ENCODE assay signal across 17 cellular contexts in the genomic region with DNA sequence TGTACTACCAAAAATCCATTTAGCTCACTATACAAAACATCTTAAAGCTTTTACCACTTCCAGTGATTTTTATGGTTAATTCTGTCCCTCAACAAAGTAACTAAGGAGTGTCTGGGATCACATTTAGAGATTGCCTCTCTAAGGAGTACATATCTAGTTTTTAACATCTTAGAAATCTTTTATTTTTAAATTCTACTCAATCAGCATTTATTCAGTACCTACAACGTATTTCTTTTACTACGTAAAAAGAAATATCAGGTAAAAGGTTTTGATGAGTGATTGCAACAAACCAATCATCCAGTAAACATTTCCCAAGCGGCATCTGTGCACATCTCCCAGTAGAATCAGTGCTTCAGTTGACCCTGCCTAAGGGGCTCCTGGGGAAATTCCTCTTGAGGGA. TPM values are rescaled to one million over a fixed set of nuclear protein-coding genes. Genes with fewer than 3 reads are reported as not detected.
A peak's percentile ranks its signal among the peaks of the same experiment; 100 is the strongest.
DNase-seq lines count a peak whose midpoint lies in the region; ATAC-seq and TF ChIP-seq lines count a peak whose summit lies in the region.
"Had no signal": no experiment of that assay in that cellular context is flagged by ENCODE, and none has a peak within 500 bp of the region (broad histone marks: within the 10 kb centered on the region; RNA-seq: fewer than 3 reads in every experiment).

No MANE protein-coding gene starts in this region.

- H3K27me3 ChIP-seq in left ventricle myocardium inferior (ENCODE audit: low read depth), result no peaks in the 10 kb centered on the region
- H3K27me3 ChIP-seq in gastroesophageal sphincter, result no peaks in the 10 kb centered on the region
- no peaks in the 10 kb centered on the region for H3K27me3 ChIP-seq in gastrocnemius medialis
- H3K27me3 ChIP-seq: SJCRH30 had no signal

- H3K36me3 Mint-ChIP-seq in activated naive CD8-positive, alpha-beta T cell treated with anti-CD3 and anti-CD28 coated beads, Interleukin-2, amount 50 U/mL, for 24 hours (ENCODE audit: low read depth), result no peaks in the 10 kb centered on the region
- H3K36me3 Mint-ChIP-seq: activated naive CD4-positive, alpha-beta T cell treated with anti-CD3 and anti-CD28 coated beads, Interleukin-2, amount 10 ng/mL, durations not matched to agents 7 days and 5 days; CD8-positive, alpha-beta T cell; memory B cell had no signal

- TF ChIP-seq EP300 in gastroesophageal sphincter (IDR thresholded peaks at IDR 0.05), result no peak

- 88 to 93% methylated on average over 3 of the region's 3 CpGs for WGBS in gastroesophageal sphincter (ENCODE audit: low coverage in 1 of 2), 2 donors
- WGBS in urinary bladder, result 83% methylated on average over 3 of the region's 3 CpGs

- peak overlapping the region; percentile 91 for H3K27ac ChIP-seq in left ventricle myocardium inferior (replicated peaks)
- peak overlapping the region; percentile 80 to 95 (median 84) for H3K27ac ChIP-seq in gastroesophageal sphincter
- peak overlapping the region; percentile 69 to 75 (median 72) for H3K27ac ChIP-seq in gastrocnemius medialis
- H3K27ac ChIP-seq in urinary bladder (ENCODE audit: low read depth), result peak overlapping the region; percentile 51
- H3K27ac ChIP-seq: SJCRH30 had no signal

- peaks cover 95% of the 10 kb centered on the region for H3K4me1 ChIP-seq in left ventricle myocardium inferior
- peaks cover 16 to 63% (median 17%) of the 10 kb centered on the region in 3 donors for H3K4me1 ChIP-seq in gastroesophageal sphincter
- H3K4me1 ChIP-seq in gastrocnemius medialis, result peaks cover 15 to 31% of the 10 kb centered on the region in 2 donors
- H3K4me1 ChIP-seq in urinary bladder (ENCODE audit: insufficient read depth), result peaks cover 2% of the 10 kb centered on the region

- no peak for TF ChIP-seq CTCF in left ventricle myocardium inferior (IDR thresholded peaks at IDR 0.05; ENCODE audit: borderline replicate concordance)
- TF ChIP-seq CTCF in gastroesophageal sphincter (IDR thresholded peaks at IDR 0.05), result no peak
- no peak for TF ChIP-seq CTCF in gastrocnemius medialis (IDR thresholded peaks at IDR 0.05 in 4 of 5, conservative IDR thresholded peaks at IDR 0.05 in 1 of 5)

- intact Hi-C loops in left ventricle myocardium inferior (cut with micrococcal nuclease) (no loop called here), Right ventricle myocardium inferior (cut with DNase I) (no loop called here), gastrocnemius medialis (cut with DNase I; ENCODE audit: low total_unique reads) (loop anchor here (10.0 kb wide), 1 partner anchor 76 kb away; the partner anchor contains the start of gene DLD)

- DNase-seq in left ventricle myocardium inferior, result no peak
- DNase-seq in Right ventricle myocardium inferior (ENCODE audit: missing footprints), result no peak
- no peak for DNase-seq in gastrocnemius medialis
- no peak for DNase-seq in activated naive CD8-positive, alpha-beta T cell treated with anti-CD3 and anti-CD28 coated beads, Interleukin-2, amount 50 U/mL, for 24 hours
- no peak for DNase-seq in NCI-H1417 (lab: John Stamatoyannopoulos, UW)
- no peak for DNase-seq in NCI-H1417 treated with DMSO at 0.1 percent for 48 hours (lab: John Stamatoyannopoulos, UW)
- DNase-seq: activated CD4-positive, alpha-beta T cell treated with anti-CD3 and anti-CD28 coated beads for 4 hours; activated naive CD4-positive, alpha-beta T cell treated with anti-CD3 and anti-CD28 coated beads, Interleukin-2, amount 10 ng/mL, durations not matched to agents 7 days and 5 days; CD8-positive, alpha-beta T cell; effector CD4-positive, alpha-beta T cell; NCI-H1694; NCI-H446; nucleus accumbens; SJCRH30 had no signal

- H3K9me3 ChIP-seq in left ventricle myocardium inferior (replicated peaks), result no peaks in the 10 kb centered on the region
- no peaks in the 10 kb centered on the region for H3K9me3 ChIP-seq in gastroesophageal sphincter
- H3K9me3 ChIP-seq in gastrocnemius medialis, result no peaks in the 10 kb centered on the region
- H3K9me3 ChIP-seq: SJCRH30 had no signal

- H3K9me3 Mint-ChIP-seq in activated naive CD8-positive, alpha-beta T cell treated with anti-CD3 and anti-CD28 coated beads, Interleukin-2, amount 50 U/mL, for 24 hours, result no peaks in the 10 kb centered on the region
- H3K9me3 Mint-ChIP-seq: activated naive CD4-positive, alpha-beta T cell treated with anti-CD3 and anti-CD28 coated beads, Interleukin-2, amount 10 ng/mL, durations not matched to agents 7 days and 5 days; CD8-positive, alpha-beta T cell; memory B cell had no signal

- no peaks in the 10 kb centered on the region for H3K4me1 Mint-ChIP-seq in activated naive CD8-positive, alpha-beta T cell treated with anti-CD3 and anti-CD28 coated beads, Interleukin-2, amount 50 U/mL, for 24 hours
- H3K4me1 Mint-ChIP-seq: activated naive CD4-positive, alpha-beta T cell treated with anti-CD3 and anti-CD28 coated beads, Interleukin-2, amount 10 ng/mL, durations not matched to agents 7 days and 5 days; memory B cell had no signal

- in situ Hi-C loops in gastrocnemius medialis (cut with MboI; ENCODE audit: low sequenced_read_pairs in 4 of 4), result no loop called here

- ATAC-seq in Right ventricle myocardium inferior, result no peak
- ATAC-seq in gastroesophageal sphincter, result no peak
- no peak for ATAC-seq in gastrocnemius medialis
- no peak for ATAC-seq in activated naive CD8-positive, alpha-beta T cell treated with anti-CD3 and anti-CD28 coated beads, Interleukin-2, amount 50 U/mL, for 24 hours
- ATAC-seq: CD8-positive, alpha-beta T cell had no signal

- H3K4me3 ChIP-seq in left ventricle myocardium inferior, result no peak overlapping the region
- H3K4me3 ChIP-seq in gastroesophageal sphincter, result no peak overlapping the region
- H3K4me3 ChIP-seq in gastrocnemius medialis, result no peak overlapping the region
- no peak overlapping the region for H3K4me3 ChIP-seq in urinary bladder (ENCODE audit: low read depth, low read length)
- H3K4me3 ChIP-seq: SJCRH30 had no signal

- no peaks in the 10 kb centered on the region for H3K27me3 Mint-ChIP-seq in activated naive CD8-positive, alpha-beta T cell treated with anti-CD3 and anti-CD28 coated beads, Interleukin-2, amount 50 U/mL, for 24 hours
- H3K27me3 Mint-ChIP-seq: activated naive CD4-positive, alpha-beta T cell treated with anti-CD3 and anti-CD28 coated beads, Interleukin-2, amount 10 ng/mL, durations not matched to agents 7 days and 5 days had no signal

- no peak overlapping the region for H3K27ac Mint-ChIP-seq in activated naive CD8-positive, alpha-beta T cell treated with anti-CD3 and anti-CD28 coated beads, Interleukin-2, amount 50 U/mL, for 24 hours
- H3K27ac Mint-ChIP-seq: activated naive CD4-positive, alpha-beta T cell treated with anti-CD3 and anti-CD28 coated beads, Interleukin-2, amount 10 ng/mL, durations not matched to agents 7 days and 5 days; CD8-positive, alpha-beta T cell; memory B cell had no signal

- no peak for TF ChIP-seq POLR2A in gastroesophageal sphincter (IDR thresholded peaks at IDR 0.05)
- no peak for TF ChIP-seq POLR2A in gastrocnemius medialis (IDR thresholded peaks at IDR 0.05)

- H3K36me3 ChIP-seq in left ventricle myocardium inferior (peaks cover 29% of the 10 kb centered on the region), gastroesophageal sphincter (peaks cover 0 to 43% of the 10 kb centered on the region in 2 donors), gastrocnemius medialis (no peaks in the 10 kb centered on the region), urinary bladder (ENCODE audit: insufficient read depth) (peaks cover 2% of the 10 kb centered on the region)

- no peak overlapping the region for H3K4me3 Mint-ChIP-seq in activated naive CD8-positive, alpha-beta T cell treated with anti-CD3 and anti-CD28 coated beads, Interleukin-2, amount 50 U/mL, for 24 hours
- H3K4me3 Mint-ChIP-seq: activated naive CD4-positive, alpha-beta T cell treated with anti-CD3 and anti-CD28 coated beads, Interleukin-2, amount 10 ng/mL, durations not matched to agents 7 days and 5 days; CD8-positive, alpha-beta T cell; memory B cell had no signal

RNA-seq across cellular contexts. Expression of gene LAMB1, which starts 31.9 kb away (rescaled TPM):
- total RNA-seq in left ventricle myocardium inferior, result 60.0 TPM
- total RNA-seq in Right ventricle myocardium inferior, result 83.2 TPM
- total RNA-seq in gastroesophageal sphincter, result 100 to 1,000 TPM; 130 to 193 (median 179) TPM
- 10 to 100 TPM; 14.5 to 56.6 (median 29.8) TPM for total RNA-seq in gastrocnemius medialis
- 323 TPM for total RNA-seq in urinary bladder
- 233 TPM for polyA plus RNA-seq in urinary bladder
- total RNA-seq: CD8-positive, alpha-beta T cell had no signal
